19 cellular contexts compared by ENCODE assay signal in genomic region chr5:158117467-158118165, GRCh38.
DNase-seq lines count a peak whose midpoint lies in the region; ATAC-seq and TF ChIP-seq lines count a peak whose summit lies in the region.
"Had no signal": no experiment of that assay in that cellular context is flagged by ENCODE, and none has a peak within 500 bp of the region (broad histone marks: within the 10 kb centered on the region; RNA-seq: fewer than 3 reads in every experiment).

No MANE protein-coding gene starts in this region.

- 49% methylated on average over 6 of the region's 6 CpGs for WGBS in smooth muscle cell (ENCODE audit: low lambda C conversion rate)

- H3K27ac ChIP-seq in RWPE2 (ENCODE audit: poor library complexity, severe bottlenecking) (no peak overlapping the region), smooth muscle cell (ENCODE audit: low read depth) (no peak overlapping the region)
- H3K27ac ChIP-seq: adrenal gland, lower lobe of right lung, neutrophil, right lobe of liver had no signal

- peak; percentile 18; the same call in 1 of the 3 replicates for ATAC-seq in RWPE2 (ENCODE audit: low read depth)
- no peak for ATAC-seq in GM21423 (IDR thresholded peaks at IDR 0.05; ENCODE audit: unreplicated experiment)
- no peak for ATAC-seq in HG02852 (IDR thresholded peaks at IDR 0.05; ENCODE audit: unreplicated experiment)
- ATAC-seq: lower lobe of right lung; naive thymus-derived CD4-positive, alpha-beta T cell; right lobe of liver had no signal

- H3K4me3 ChIP-seq in RWPE2 (ENCODE audit: severe bottlenecking) (no peak overlapping the region), fibroblast of villous mesenchyme (ENCODE audit: low read depth, low read length) (no peak overlapping the region), smooth muscle cell (no peak overlapping the region)
- H3K4me3 ChIP-seq: adrenal gland, lower lobe of right lung, right lobe of liver had no signal

- peak; percentile 34 for DNase-seq in ELR (ENCODE audit: low read depth)
- no peak for DNase-seq in RWPE2 (ENCODE audit: low spot score)
- peak; percentile 50 for DNase-seq in fibroblast of villous mesenchyme (ENCODE audit: low read depth)
- DNase-seq in smooth muscle cell (lab: John Stamatoyannopoulos, UW; ENCODE audit: unreplicated experiment), result no peak
- DNase-seq in SKM-1 treated with dmso at 0.1 percent for 144 hours (lab: John Stamatoyannopoulos, UW; ENCODE audit: unreplicated experiment), result no peak
- DNase-seq: activated CD4-positive, alpha-beta memory T cell treated with anti-CD3 and anti-CD28 coated beads, Interleukin-2, amount 10 ng/mL, durations not matched to agents 7 days and 5 days; activated CD8-positive, alpha-beta memory T cell treated with anti-CD3 and anti-CD28 coated beads, Interleukin-2, amount 50 U/mL, for 4 hours; activated naive CD4-positive, alpha-beta T cell treated with Interleukin-2 at 50 U/mL for 16 hours; adrenal gland; CD4-positive, CD25-positive, alpha-beta regulatory T cell; DND-41; lower lobe of right lung; naive thymus-derived CD4-positive, alpha-beta T cell; NCI-H2107; right lobe of liver; stimulated activated CD4-positive, alpha-beta T cell treated with anti-CD3 and anti-CD28 coated beads, Interleukin-4, amount 100 ng/mL, for 24 hours had no signal

- no peak overlapping the region for H2AFZ ChIP-seq in smooth muscle cell (ENCODE audit: low read depth)

- no peak overlapping the region for H3K9ac ChIP-seq in smooth muscle cell (ENCODE audit: low read depth)

- H3K36me3 ChIP-seq in RWPE2 (ENCODE audit: low read depth) (no peaks in the 10 kb centered on the region), smooth muscle cell (ENCODE audit: low read depth) (no peaks in the 10 kb centered on the region)
- H3K36me3 ChIP-seq: adrenal gland, lower lobe of right lung, neutrophil, right lobe of liver had no signal

- H3K4me2 ChIP-seq in smooth muscle cell, result peak overlapping the region; percentile 14

- no peaks in the 10 kb centered on the region for H3F3A ChIP-seq in smooth muscle cell (ENCODE audit: low read depth)

- H3K4me1 ChIP-seq in RWPE2 (ENCODE audit: insufficient read depth, poor library complexity, severe bottlenecking), result peaks cover 2% of the 10 kb centered on the region
- H3K4me1 ChIP-seq in smooth muscle cell (ENCODE audit: low read depth), result no peaks in the 10 kb centered on the region
- H3K4me1 ChIP-seq: lower lobe of right lung, right lobe of liver had no signal

- H3K9me3 ChIP-seq in RWPE2 (ENCODE audit: severe bottlenecking) (no peaks in the 10 kb centered on the region), smooth muscle cell (replicated peaks; ENCODE audit: low read depth) (no peaks in the 10 kb centered on the region)
- H3K9me3 ChIP-seq: adrenal gland, lower lobe of right lung, neutrophil, right lobe of liver had no signal

- no peaks in the 10 kb centered on the region for H4K20me1 ChIP-seq in smooth muscle cell (ENCODE audit: low read depth)

- H3K27me3 ChIP-seq in RWPE2 (ENCODE audit: insufficient read depth, poor library complexity, severe bottlenecking) (no peaks in the 10 kb centered on the region), smooth muscle cell (ENCODE audit: low read depth) (no peaks in the 10 kb centered on the region)
- H3K27me3 ChIP-seq: adrenal gland, neutrophil, right lobe of liver had no signal

- TF ChIP-seq CTCF in RWPE2 (IDR thresholded peaks at IDR 0.05; ENCODE audit: poor library complexity, severe bottlenecking) (no peak), fibroblast of villous mesenchyme (IDR thresholded peaks at IDR 0.05; ENCODE audit: insufficient read depth, low read depth, low read length) (no peak), smooth muscle cell (IDR thresholded peaks at IDR 0.05; ENCODE audit: borderline replicate concordance, insufficient read depth, poor library complexity, severe bottlenecking) (no peak)

- H3K79me2 ChIP-seq in smooth muscle cell (ENCODE audit: low read depth), result no peaks in the 10 kb centered on the region

Comparison
In these comparisons a context has a peak if more than half of its experiments do, and no peak if none do; other contexts are left out.
1. DNase-seq: peak in ELR (single experiment) and fibroblast of villous mesenchyme (single experiment); none in RWPE2 (single experiment), smooth muscle cell (single experiment) and SKM-1 treated with dmso at 0.1 percent for 144 hours (single experiment).